8 cellular contexts compared by ENCODE assay signal in the genomic region with DNA sequence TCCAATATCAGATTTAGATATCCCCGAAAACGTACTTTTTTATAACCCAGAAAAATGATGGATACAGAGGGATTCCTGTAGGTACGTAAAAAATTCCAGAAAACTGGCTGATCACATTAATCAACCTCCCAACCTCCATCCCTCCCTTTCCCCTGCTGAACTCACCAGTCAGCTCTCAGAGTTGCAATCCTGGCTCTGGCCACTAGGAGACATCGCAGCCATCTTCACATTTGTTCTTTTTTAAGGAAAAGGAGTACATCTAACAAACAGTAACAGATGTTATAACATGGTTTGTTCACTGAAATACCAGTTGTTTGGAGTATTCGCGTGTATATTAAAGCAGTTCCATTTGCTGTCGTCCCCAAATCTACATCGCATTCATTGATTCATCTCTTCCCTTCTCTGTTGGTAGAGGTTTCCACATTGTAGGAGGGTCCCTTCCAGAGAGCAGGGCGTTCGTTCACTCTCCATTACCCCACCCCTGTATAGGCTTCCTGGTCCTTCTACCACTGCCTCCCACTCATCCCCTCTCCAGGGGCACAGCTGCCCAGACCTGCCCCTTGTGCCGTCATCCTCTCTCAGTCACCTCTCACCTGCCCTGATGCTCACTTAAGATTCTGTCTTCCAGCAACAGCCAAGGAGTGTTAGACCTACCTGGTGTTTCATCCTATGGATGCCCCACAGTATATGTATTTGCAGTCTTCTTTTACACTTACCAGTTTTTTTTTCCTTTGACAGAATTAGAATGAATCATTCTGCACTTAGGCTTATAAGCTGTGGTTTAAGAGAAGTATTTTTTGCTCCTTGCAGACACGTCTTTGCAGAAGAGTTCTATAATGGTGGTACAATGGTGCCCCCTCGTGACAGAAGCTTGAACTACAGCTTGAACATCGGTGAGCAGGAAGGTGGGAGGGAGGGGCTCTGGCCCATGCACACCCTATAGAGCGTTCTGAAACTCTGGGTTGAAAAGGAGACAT. TPM values are rescaled to one million over a fixed set of nuclear protein-coding genes. Genes with fewer than 3 reads are reported as not detected.
A peak's percentile ranks its signal among the peaks of the same experiment; 100 is the strongest.
DNase-seq lines count a peak whose midpoint lies in the region; ATAC-seq and TF ChIP-seq lines count a peak whose summit lies in the region.

No MANE protein-coding gene starts in this region.

- H3K4me2 ChIP-seq in neural cell (ENCODE audit: low read length), result no peak overlapping the region

- no peaks in the 10 kb centered on the region for H3K4me1 Mint-ChIP-seq in Calu3 (ENCODE audit: low read depth, unreplicated experiment)

- no peaks in the 10 kb centered on the region for H3K79me2 ChIP-seq in neural cell (replicated peaks; ENCODE audit: insufficient read depth, low read length)

- DNase-seq in Calu3, result peak; percentile 66
- DNase-seq in NT2/D1 (ENCODE audit: low read depth, low spot score), result peak; percentile 61
- peak; percentile 20 for DNase-seq in activated CD8-positive, alpha-beta memory T cell treated with anti-CD3 and anti-CD28 coated beads, Interleukin-2, amount 50 U/mL, for 1 hour (ENCODE audit: extremely low read depth)
- DNase-seq in epithelial cell of proximal tubule (ENCODE audit: low read depth), result no peak
- peak; percentile 75 for DNase-seq in stomach

- H3K36me3 Mint-ChIP-seq in Calu3 (ENCODE audit: insufficient read depth, unreplicated experiment), result no peaks in the 10 kb centered on the region

- TF ChIP-seq EP300 in neural cell (conservative IDR thresholded peaks at IDR 0.05; ENCODE audit: poor library complexity, severe bottlenecking) (no peak), stomach (IDR thresholded peaks at IDR 0.05) (no peak)

- peak; percentile 8 for TF ChIP-seq CTCF in Calu3 (IDR thresholded peaks at IDR 0.05; ENCODE audit: unreplicated experiment)
- TF ChIP-seq CTCF in epithelial cell of proximal tubule (conservative IDR thresholded peaks at IDR 0.05; ENCODE audit: low read depth, low read length), result peak; percentile 68
- TF ChIP-seq CTCF in neural cell (IDR thresholded peaks at IDR 0.05; ENCODE audit: poor library complexity, severe bottlenecking), result peak; percentile 70
- peak in 4 of 7 experiments; percentile 47 to 65 (median 55) for TF ChIP-seq CTCF in stomach (IDR thresholded peaks at IDR 0.05)

- H3K27me3 Mint-ChIP-seq in Calu3 (ENCODE audit: unreplicated experiment), result no peaks in the 10 kb centered on the region

- peak; percentile 73 for TF ChIP-seq RAD21 in neural cell (conservative IDR thresholded peaks at IDR 0.05)

- no TSS peak for BruUV-seq in Calu3 (replicated peaks; lab: Mats Ljungman, UMichigan)

- H3K27me3 ChIP-seq in NT2/D1 (ENCODE audit: insufficient read depth, insufficient read length) (no peaks in the 10 kb centered on the region), neural cell (ENCODE audit: insufficient read depth, low read depth, low read length) (no peaks in the 10 kb centered on the region), stomach (no peaks in the 10 kb centered on the region)

- no peak overlapping the region for H3K27ac Mint-ChIP-seq in Calu3 (ENCODE audit: unreplicated experiment)

- 20 to 43% (median 38%) methylated on average over 11 to 15 of the region's 15 CpGs for WGBS in stomach, 5 donors

- TF ChIP-seq POLR2A in stomach (IDR thresholded peaks at IDR 0.05), result no peak

- intact Hi-C loops in Calu3 (cut with micrococcal nuclease; ENCODE audit: unreplicated experiment), result no loop called here
- intact Hi-C loops in stomach (cut with DNase I; ENCODE audit: low total_unique reads), result no loop called here

- H3K9ac ChIP-seq in NT2/D1 (ENCODE audit: insufficient read length, low read depth) (no peak overlapping the region), neural cell (ENCODE audit: low read length) (no peak overlapping the region)

- H3K36me3 ChIP-seq in NT2/D1 (ENCODE audit: insufficient read depth, insufficient read length, low read length) (peaks cover 8% of the 10 kb centered on the region), neural cell (ENCODE audit: insufficient read depth, low read length) (no peaks in the 10 kb centered on the region), stomach (peaks cover 0 to 5% (median 0%) of the 10 kb centered on the region in 4 donors)

- no peaks in the 10 kb centered on the region for H4K20me1 ChIP-seq in neural cell (ENCODE audit: insufficient read depth)

- H2AFZ ChIP-seq in neural cell (ENCODE audit: low read depth, low read length), result no peak overlapping the region

- peak; percentile 72 for ATAC-seq in GM19438 (IDR thresholded peaks at IDR 0.05; ENCODE audit: low read depth, unreplicated experiment)
- peak; percentile 83 for ATAC-seq in HG03469 (IDR thresholded peaks at IDR 0.05; ENCODE audit: unreplicated experiment)

- no peak overlapping the region for H3K4me3 Mint-ChIP-seq in Calu3 (ENCODE audit: low read depth, unreplicated experiment)

- H3K9me2 ChIP-seq in neural cell (ENCODE audit: insufficient read depth, low read length), result no peaks in the 10 kb centered on the region

- H3K9me3 ChIP-seq in NT2/D1 (ENCODE audit: insufficient read depth, low read length) (no peaks in the 10 kb centered on the region), neural cell (ENCODE audit: low read length) (no peaks in the 10 kb centered on the region), stomach (no peaks in the 10 kb centered on the region)

- CTCF ChIA-PET in Calu3 (lab: Charles Lee), result interaction anchor here (0.5 to 1.7 kb wide), 5 partner anchors 51 to 832 kb away, joined by 3 to 7 read pairs (median 4); partner anchors contain the start of gene TMSB15A

- no peak overlapping the region for H3K4me3 ChIP-seq in NT2/D1 (ENCODE audit: insufficient read length, low read depth)
- no peak overlapping the region for H3K4me3 ChIP-seq in epithelial cell of proximal tubule (ENCODE audit: low read depth, low read length)
- H3K4me3 ChIP-seq in neural cell (ENCODE audit: low read length), result no peak overlapping the region
- no peak overlapping the region for H3K4me3 ChIP-seq in stomach

- H3F3A ChIP-seq in neural cell (ENCODE audit: insufficient read depth, low read length, poor library complexity, severe bottlenecking), result no peaks in the 10 kb centered on the region

- H3K4me1 ChIP-seq in NT2/D1 (ENCODE audit: insufficient read depth, insufficient read length), result no peaks in the 10 kb centered on the region
- peaks cover 0 to 7% (median 0%) of the 10 kb centered on the region in 4 donors for H3K4me1 ChIP-seq in stomach

- peaks cover 3% of the 10 kb centered on the region for H3K9me3 Mint-ChIP-seq in Calu3 (ENCODE audit: low read depth, unreplicated experiment)

- no peak overlapping the region for H3K27ac ChIP-seq in neural cell (ENCODE audit: low read length)
- H3K27ac ChIP-seq in stomach, result no peak overlapping the region

TF ChIP-seq in neural cell, 6 proteins besides CTCF, POLR2A, EP300 and RAD21:
- peak; percentile 73 for TF ChIP-seq SMC3 (conservative IDR thresholded peaks at IDR 0.05; ENCODE audit: poor library complexity)
- TF ChIP-seq EZH2 (IDR thresholded peaks at IDR 0.05; ENCODE audit: borderline replicate concordance, insufficient read depth, low read length, poor library complexity, severe bottlenecking), result no peak
- TF ChIP-seq REST (IDR thresholded peaks at IDR 0.05; ENCODE audit: borderline replicate concordance), result no peak
- TF ChIP-seq MXI1 (conservative IDR thresholded peaks at IDR 0.05; ENCODE audit: poor library complexity, severe bottlenecking), result no peak

RNA-seq across cellular contexts. Expression of gene RAB40AL, which starts 36.8 kb away (rescaled TPM):
- total RNA-seq in Calu3 (2022), result 1.4 and 1.9 TPM in 2 replicates
- not detected in 2 replicates for total RNA-seq in epithelial cell of proximal tubule
- 0.35 TPM in 1 of 2 replicates, not detected in the other for polyA plus RNA-seq in neural cell
- 1.9 and 3.9 TPM in 2 replicates for polyA minus RNA-seq in neural cell
- 1 to 10 TPM in 1 of 5 donors, under 1 TPM in 1, not detected in 3; 0.55 to 3.0 TPM for total RNA-seq in stomach
- under 1 TPM in 1 of 3 donors, not detected in 2; 0.10 TPM for polyA plus RNA-seq in stomach

Comparison
In these comparisons a context has a peak if more than half of its experiments do, and no peak if none do; other contexts are left out.
1. CTCF ChIP-seq: peak in every context shown above with its lines; median percentile 70 in neural cell; 68 in epithelial cell of proximal tubule; 55 in stomach; 8 in Calu3.